In the genomic region with DNA sequence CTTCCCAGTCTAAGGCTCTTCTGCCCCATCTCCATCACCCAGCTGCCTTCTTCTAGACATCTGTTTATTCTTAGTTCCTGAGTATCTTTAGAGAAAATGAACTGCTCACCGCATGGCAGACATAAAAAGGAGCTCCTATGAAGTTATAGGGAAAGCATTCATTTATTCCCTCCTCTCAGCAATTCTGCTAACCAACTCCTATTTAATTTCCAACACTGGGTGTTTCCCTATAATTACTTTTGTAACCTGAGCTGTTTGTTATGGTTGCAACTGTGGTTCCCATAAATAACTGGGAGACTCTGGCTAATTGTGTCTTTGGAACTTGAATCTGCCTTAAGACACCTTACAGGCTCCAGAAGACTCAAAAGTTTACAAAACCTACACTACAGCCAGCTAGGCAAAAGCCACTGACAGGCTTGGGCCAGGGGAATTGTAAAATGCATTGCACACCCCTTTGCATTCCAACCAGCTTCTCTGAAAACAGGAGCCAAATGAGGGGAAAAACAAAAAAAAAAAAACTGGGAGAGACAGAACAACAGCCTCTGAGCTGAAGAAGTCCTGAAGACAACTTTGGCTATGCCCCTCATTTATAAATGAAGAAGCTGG, we compare ENCODE assay signal across 19 cellular contexts.
DNase-seq lines count a peak whose midpoint lies in the region; TF ChIP-seq lines count a peak whose summit lies in the region.
"Had no signal": no experiment of that assay in that cellular context is flagged by ENCODE, and none has a peak within 500 bp of the region (broad histone marks: within the 10 kb centered on the region; RNA-seq: fewer than 3 reads in every experiment).

No MANE protein-coding gene starts in this region.

- H3K27me3 Mint-ChIP-seq in activated CD4-positive, alpha-beta memory T cell treated with anti-CD3 and anti-CD28 coated beads, Interleukin-2, amount 10 ng/mL, durations not matched to agents 7 days and 5 days = no peaks in the 10 kb centered on the region
- H3K27me3 Mint-ChIP-seq: activated CD4-positive, alpha-beta T cell treated with anti-CD3 and anti-CD28 coated beads for 36 hours had no signal

- peak; percentile 47 for DNase-seq in NCI-H748 (lab: John Stamatoyannopoulos, UW; ENCODE audit: unreplicated experiment)
- no peak for DNase-seq in NCI-H748 treated with DMSO at 0.1 percent for 48 hours (lab: John Stamatoyannopoulos, UW)
- no peak for DNase-seq in SJSA1 (ENCODE audit: low read depth in 1 of 2, low spot score in 2 of 2)
- DNase-seq in fibroblast of villous mesenchyme (ENCODE audit: low read depth) = peak; percentile 49
- DNase-seq in smooth muscle cell (lab: John Stamatoyannopoulos, UW; ENCODE audit: unreplicated experiment) = no peak
- DNase-seq in BE2C = no peak
- no peak for DNase-seq in stimulated activated CD4-positive, alpha-beta T cell treated with anti-CD3 and anti-CD28 coated beads, Interleukin-4, amount 100 ng/mL, for 1 hour
- DNase-seq in activated CD4-positive, alpha-beta memory T cell treated with anti-CD3 and anti-CD28 coated beads, Interleukin-2, amount 10 ng/mL, durations not matched to agents 7 days and 5 days = no peak
- DNase-seq: activated CD4-positive, alpha-beta T cell treated with anti-CD3 and anti-CD28 coated beads for 36 hours; DMS153; effector memory CD4-positive, alpha-beta T cell; head of caudate nucleus; immature natural killer cell; nucleus accumbens; stimulated activated CD4-positive, alpha-beta T cell treated with anti-CD3 and anti-CD28 coated beads, Interleukin-15, amount 100 ng/mL, for 24 hours; substantia nigra had no signal

- peak overlapping the region; percentile 93 for H3K27ac ChIP-seq in SJSA1
- H3K27ac ChIP-seq in smooth muscle cell (ENCODE audit: low read depth) = peak overlapping the region; percentile 93
- H3K27ac ChIP-seq: vagina had no signal

- H3K36me3 ChIP-seq in SJSA1 (no peaks in the 10 kb centered on the region), smooth muscle cell (ENCODE audit: low read depth) (no peaks in the 10 kb centered on the region), BE2C (no peaks in the 10 kb centered on the region)
- H3K36me3 ChIP-seq: vagina had no signal

- WGBS in smooth muscle cell (ENCODE audit: low lambda C conversion rate) = 71% methylated on average over 1 of the region's 1 CpG

- no peak overlapping the region for H3K9ac ChIP-seq in smooth muscle cell (ENCODE audit: low read depth)

- H3K27me3 ChIP-seq in SJSA1 (replicated peaks) = no peaks in the 10 kb centered on the region
- no peaks in the 10 kb centered on the region for H3K27me3 ChIP-seq in smooth muscle cell (ENCODE audit: low read depth)
- no peaks in the 10 kb centered on the region for H3K27me3 ChIP-seq in BE2C
- H3K27me3 ChIP-seq: vagina had no signal

- H3K4me2 ChIP-seq in smooth muscle cell = peak overlapping the region; percentile 39

- no peaks in the 10 kb centered on the region for H3K4me1 Mint-ChIP-seq in activated CD4-positive, alpha-beta memory T cell treated with anti-CD3 and anti-CD28 coated beads, Interleukin-2, amount 10 ng/mL, durations not matched to agents 7 days and 5 days
- H3K4me1 Mint-ChIP-seq: activated CD4-positive, alpha-beta T cell treated with anti-CD3 and anti-CD28 coated beads for 36 hours; CD14-positive monocyte; immature natural killer cell had no signal

- no peaks in the 10 kb centered on the region for H4K20me1 ChIP-seq in smooth muscle cell (ENCODE audit: low read depth)

- H2AFZ ChIP-seq in smooth muscle cell (ENCODE audit: low read depth) = no peak overlapping the region

- no peak overlapping the region for H3K27ac Mint-ChIP-seq in activated CD4-positive, alpha-beta memory T cell treated with anti-CD3 and anti-CD28 coated beads, Interleukin-2, amount 10 ng/mL, durations not matched to agents 7 days and 5 days
- H3K27ac Mint-ChIP-seq: activated CD4-positive, alpha-beta T cell treated with anti-CD3 and anti-CD28 coated beads for 36 hours; activated naive CD4-positive, alpha-beta T cell treated with anti-CD3 and anti-CD28 coated beads, Interleukin-2, amount 50 U/mL, for 72 hours; CD14-positive monocyte; immature natural killer cell had no signal

- no peaks in the 10 kb centered on the region for H3K36me3 Mint-ChIP-seq in activated CD4-positive, alpha-beta memory T cell treated with anti-CD3 and anti-CD28 coated beads, Interleukin-2, amount 10 ng/mL, durations not matched to agents 7 days and 5 days (ENCODE audit: low read depth)
- H3K36me3 Mint-ChIP-seq: activated naive CD4-positive, alpha-beta T cell treated with anti-CD3 and anti-CD28 coated beads, Interleukin-2, amount 50 U/mL, for 72 hours; CD14-positive monocyte; immature natural killer cell had no signal

- H3K9me3 ChIP-seq in SJSA1 (replicated peaks) (no peaks in the 10 kb centered on the region), smooth muscle cell (replicated peaks; ENCODE audit: low read depth) (no peaks in the 10 kb centered on the region), BE2C (no peaks in the 10 kb centered on the region)
- H3K9me3 ChIP-seq: vagina had no signal

- H3F3A ChIP-seq in smooth muscle cell (ENCODE audit: low read depth) = no peaks in the 10 kb centered on the region

- POLR2A ChIA-PET in activated CD4-positive, alpha-beta memory T cell treated with anti-CD3 and anti-CD28 coated beads, Interleukin-2, amount 10 ng/mL, durations not matched to agents 7 days and 5 days (lab: Charles Lee) = no interaction called here

- H3K4me3 ChIP-seq in SJSA1 = no peak overlapping the region
- H3K4me3 ChIP-seq in fibroblast of villous mesenchyme (ENCODE audit: low read depth, low read length) = no peak overlapping the region
- H3K4me3 ChIP-seq in smooth muscle cell = no peak overlapping the region
- no peak overlapping the region for H3K4me3 ChIP-seq in BE2C (ENCODE audit: low read depth, low read length)
- H3K4me3 ChIP-seq: vagina had no signal

- no peaks in the 10 kb centered on the region for H3K79me2 ChIP-seq in smooth muscle cell (ENCODE audit: low read depth)

- H3K4me3 Mint-ChIP-seq in activated CD4-positive, alpha-beta memory T cell treated with anti-CD3 and anti-CD28 coated beads, Interleukin-2, amount 10 ng/mL, durations not matched to agents 7 days and 5 days = no peak overlapping the region
- H3K4me3 Mint-ChIP-seq: activated CD4-positive, alpha-beta T cell treated with anti-CD3 and anti-CD28 coated beads for 36 hours; CD14-positive monocyte; immature natural killer cell had no signal

- H3K9me3 Mint-ChIP-seq in activated CD4-positive, alpha-beta memory T cell treated with anti-CD3 and anti-CD28 coated beads, Interleukin-2, amount 10 ng/mL, durations not matched to agents 7 days and 5 days = no peaks in the 10 kb centered on the region
- H3K9me3 Mint-ChIP-seq: activated naive CD4-positive, alpha-beta T cell treated with anti-CD3 and anti-CD28 coated beads, Interleukin-2, amount 50 U/mL, for 72 hours had no signal

- CTCF ChIA-PET in activated CD4-positive, alpha-beta memory T cell treated with anti-CD3 and anti-CD28 coated beads, Interleukin-2, amount 10 ng/mL, durations not matched to agents 7 days and 5 days (lab: Charles Lee) = no interaction called here

- TF ChIP-seq CTCF in fibroblast of villous mesenchyme (IDR thresholded peaks at IDR 0.05; ENCODE audit: insufficient read depth, low read depth, low read length) = no peak
- TF ChIP-seq CTCF in smooth muscle cell (IDR thresholded peaks at IDR 0.05; ENCODE audit: borderline replicate concordance, insufficient read depth, poor library complexity, severe bottlenecking) = no peak
- no peak for TF ChIP-seq CTCF in BE2C (IDR thresholded peaks at IDR 0.05; ENCODE audit: low read depth, low read length)

- H3K4me1 ChIP-seq in SJSA1 (replicated peaks) (peaks cover 52% of the 10 kb centered on the region), smooth muscle cell (ENCODE audit: low read depth) (peaks cover 29% of the 10 kb centered on the region), BE2C (peaks cover 13% of the 10 kb centered on the region)
- H3K4me1 ChIP-seq: vagina had no signal

Comparison
In these comparisons a context has a peak if more than half of its experiments do, and no peak if none do; other contexts are left out.
1. DNase-seq: peak in NCI-H748 (single experiment) and fibroblast of villous mesenchyme (single experiment); none in NCI-H748 treated with DMSO at 0.1 percent for 48 hours (single experiment), SJSA1 (0 of 2), smooth muscle cell (single experiment), BE2C (single experiment), stimulated activated CD4-positive, alpha-beta T cell treated with anti-CD3 and anti-CD28 coated beads, Interleukin-4, amount 100 ng/mL, for 1 hour (single experiment) and activated CD4-positive, alpha-beta memory T cell treated with anti-CD3 and anti-CD28 coated beads, Interleukin-2, amount 10 ng/mL, durations not matched to agents 7 days and 5 days (single experiment).